In genomic region chr6:125986295-125986955, GRCh38 we compare ENCODE assay signal across 8 cellular contexts. TPM values are rescaled to one million over a fixed set of nuclear protein-coding genes. Genes with fewer than 3 reads are reported as not detected.
DNase-seq lines count a peak whose midpoint lies in the region; ATAC-seq and TF ChIP-seq lines count a peak whose summit lies in the region.

Gene TRMT11 (plus strand): TSS chr6:125986540. CDS start chr6:125986551, 11 bp downstream.

- no peaks in the 10 kb centered on the region for H4K20me1 ChIP-seq in DND-41 (ENCODE audit: insufficient read depth, low read length)

- peak; percentile 74 to 76 for TF ChIP-seq POLR2A in Peyer's patch (IDR thresholded peaks at IDR 0.05)

- H3K4me3 ChIP-seq in DND-41 (ENCODE audit: low read depth in 1 of 2, low read length in 2 of 2): peak within 1 kb of the TSS; percentile 19 to 75; a peak in 3 of 4 replicates
- peak within 1 kb of the TSS; percentile 67 to 90 (median 73) for H3K4me3 ChIP-seq in Peyer's patch
- H3K4me3 ChIP-seq in fibroblast of pulmonary artery (replicated peaks; ENCODE audit: low read depth, low read length): peak within 1 kb of the TSS; percentile 93

- intact Hi-C loops in activated T-helper 1 cell treated with anti-CD3 and anti-CD28 coated beads, Interleukin-12 subunit alpha, Interleukin-12 subunit beta, Interleukin-2, Interleukin-4 antibody, amounts not matched to agents 30 ng/mL and 10 ng/mL and 1 ng/mL, durations not matched to agents 14 hours and 24 hours and 36 hours (cut with micrococcal nuclease): loop anchor here (1.0 to 5.0 kb wide), 8 partner anchors 12 to 684 kb away; partner anchors contain the start of genes CENPW, HDDC2 and HINT3

- peak; percentile 96 for ATAC-seq in DND-41 (ENCODE audit: insufficient read depth, low read depth)
- ATAC-seq in GM21737 (IDR thresholded peaks at IDR 0.05; ENCODE audit: unreplicated experiment): peak; percentile 98
- peak; percentile 98 for ATAC-seq in natural killer cell treated with Interleukin-12 subunit alpha and Interleukin-12 subunit beta and Interleukin-15 and Interleukin-18, amount 100 ng/mL, for 72 hours

- H3K9me3 Mint-ChIP-seq in activated T-helper 1 cell treated with anti-CD3 and anti-CD28 coated beads, Interleukin-12 subunit alpha, Interleukin-12 subunit beta, Interleukin-2, Interleukin-4 antibody, amounts not matched to agents 30 ng/mL and 10 ng/mL and 1 ng/mL, durations not matched to agents 14 hours and 24 hours and 36 hours: no peaks in the 10 kb centered on the region
- H3K9me3 Mint-ChIP-seq in natural killer cell treated with Interleukin-12 subunit alpha and Interleukin-12 subunit beta and Interleukin-15 and Interleukin-18, amount 100 ng/mL, for 72 hours: no peaks in the 10 kb centered on the region

- peak within 1 kb of the TSS; percentile 52 for H3K9ac ChIP-seq in DND-41 (ENCODE audit: low read depth, low read length)

- H3K27me3 Mint-ChIP-seq in activated T-helper 1 cell treated with anti-CD3 and anti-CD28 coated beads, Interleukin-12 subunit alpha, Interleukin-12 subunit beta, Interleukin-2, Interleukin-4 antibody, amounts not matched to agents 30 ng/mL and 10 ng/mL and 1 ng/mL, durations not matched to agents 14 hours and 24 hours and 36 hours (ENCODE audit: insufficient read depth): no peaks in the 10 kb centered on the region
- H3K27me3 Mint-ChIP-seq in natural killer cell treated with Interleukin-12 subunit alpha and Interleukin-12 subunit beta and Interleukin-15 and Interleukin-18, amount 100 ng/mL, for 72 hours: no peaks in the 10 kb centered on the region

- TF ChIP-seq CTCF in DND-41 (IDR thresholded peaks at IDR 0.05; ENCODE audit: borderline replicate concordance, extremely low read depth, low read length, poor library complexity, severe bottlenecking) (no peak), Peyer's patch (IDR thresholded peaks at IDR 0.05) (peak in 4 of 6 experiments; percentile 2 to 30 (median 14)), fibroblast of pulmonary artery (IDR thresholded peaks at IDR 0.05; ENCODE audit: low read length, missing control alignments) (no peak)

- no peaks in the 10 kb centered on the region for H3K9me3 ChIP-seq in DND-41 (ENCODE audit: insufficient read depth, low read length, severe bottlenecking)
- H3K9me3 ChIP-seq in Peyer's patch: no peaks in the 10 kb centered on the region

- no peak within 1 kb of the TSS for H3K27ac Mint-ChIP-seq in activated T-helper 1 cell treated with anti-CD3 and anti-CD28 coated beads, Interleukin-12 subunit alpha, Interleukin-12 subunit beta, Interleukin-2, Interleukin-4 antibody, amounts not matched to agents 30 ng/mL and 10 ng/mL and 1 ng/mL, durations not matched to agents 14 hours and 24 hours and 36 hours
- H3K27ac Mint-ChIP-seq in natural killer cell treated with Interleukin-12 subunit alpha and Interleukin-12 subunit beta and Interleukin-15 and Interleukin-18, amount 100 ng/mL, for 72 hours: no peak within 1 kb of the TSS

- H3K27me3 ChIP-seq in DND-41 (ENCODE audit: insufficient read depth, low read length, poor library complexity) (no peaks in the 10 kb centered on the region), Peyer's patch (no peaks in the 10 kb centered on the region)

- peaks cover 31% of the 10 kb centered on the region for H3K4me1 ChIP-seq in DND-41 (ENCODE audit: insufficient read depth, low read length)
- peaks cover 0 to 39% (median 2%) of the 10 kb centered on the region in 4 donors for H3K4me1 ChIP-seq in Peyer's patch

- H3K27ac ChIP-seq in DND-41 (ENCODE audit: low read length): peak within 1 kb of the TSS; percentile 52
- peak within 1 kb of the TSS; percentile 77 to 89 (median 80) for H3K27ac ChIP-seq in Peyer's patch

- H3K4me2 ChIP-seq in DND-41 (ENCODE audit: insufficient read depth, low read length): peak within 1 kb of the TSS; percentile 68

- DNase-seq in DND-41 (peak; percentile 78), KG1 (lab: John Stamatoyannopoulos, UW) (peak; percentile 46), Peyer's patch (peak; percentile 75 to 93 (median 88)), fibroblast of pulmonary artery (ENCODE audit: low read depth) (peak; percentile 88)
- peak; percentile 72 for DNase-seq in activated T-helper 1 cell treated with anti-CD3 and anti-CD28 coated beads, Interleukin-12 subunit alpha, Interleukin-12 subunit beta, Interleukin-2, Interleukin-4 antibody, amounts not matched to agents 30 ng/mL and 10 ng/mL and 1 ng/mL, durations not matched to agents 14 hours and 24 hours and 36 hours (ENCODE audit: low spot score)
- DNase-seq in natural killer cell treated with Interleukin-12 subunit alpha and Interleukin-12 subunit beta and Interleukin-15 and Interleukin-18, amount 100 ng/mL, for 72 hours (ENCODE audit: low spot score): peak; percentile 88
- peak; percentile 82 for DNase-seq in stimulated activated naive CD4-positive, alpha-beta T cell treated with Interleukin-2 at 50 U/mL for 16 hours (lab: John Stamatoyannopoulos, UW)

- H3K36me3 ChIP-seq in DND-41 (ENCODE audit: insufficient read depth, low read length) (0 out of 2 replicates have a peak, but pooled peaks cover 5% of the 10 kb centered on the region), Peyer's patch (no peaks in the 10 kb centered on the region)

- H3K79me2 ChIP-seq in DND-41 (ENCODE audit: insufficient read depth, low read length): peaks cover 20% of the 10 kb centered on the region

- peak within 1 kb of the TSS; percentile 87 for H2AFZ ChIP-seq in DND-41 (ENCODE audit: low read depth, low read length)

- H3K4me1 Mint-ChIP-seq in activated T-helper 1 cell treated with anti-CD3 and anti-CD28 coated beads, Interleukin-12 subunit alpha, Interleukin-12 subunit beta, Interleukin-2, Interleukin-4 antibody, amounts not matched to agents 30 ng/mL and 10 ng/mL and 1 ng/mL, durations not matched to agents 14 hours and 24 hours and 36 hours (ENCODE audit: low read depth): peaks cover 8% of the 10 kb centered on the region
- H3K4me1 Mint-ChIP-seq in natural killer cell treated with Interleukin-12 subunit alpha and Interleukin-12 subunit beta and Interleukin-15 and Interleukin-18, amount 100 ng/mL, for 72 hours (ENCODE audit: low read depth in 2 of 2): peaks cover 3 to 11% of the 10 kb centered on the region in 2 donors

- no peak within 1 kb of the TSS for H3K4me3 Mint-ChIP-seq in activated T-helper 1 cell treated with anti-CD3 and anti-CD28 coated beads, Interleukin-12 subunit alpha, Interleukin-12 subunit beta, Interleukin-2, Interleukin-4 antibody, amounts not matched to agents 30 ng/mL and 10 ng/mL and 1 ng/mL, durations not matched to agents 14 hours and 24 hours and 36 hours
- no peak within 1 kb of the TSS for H3K4me3 Mint-ChIP-seq in natural killer cell treated with Interleukin-12 subunit alpha and Interleukin-12 subunit beta and Interleukin-15 and Interleukin-18, amount 100 ng/mL, for 72 hours

- no peaks in the 10 kb centered on the region for H3K36me3 Mint-ChIP-seq in activated T-helper 1 cell treated with anti-CD3 and anti-CD28 coated beads, Interleukin-12 subunit alpha, Interleukin-12 subunit beta, Interleukin-2, Interleukin-4 antibody, amounts not matched to agents 30 ng/mL and 10 ng/mL and 1 ng/mL, durations not matched to agents 14 hours and 24 hours and 36 hours (ENCODE audit: low read depth)
- no peaks in the 10 kb centered on the region for H3K36me3 Mint-ChIP-seq in natural killer cell treated with Interleukin-12 subunit alpha and Interleukin-12 subunit beta and Interleukin-15 and Interleukin-18, amount 100 ng/mL, for 72 hours

RNA-seq across cellular contexts. Expression of gene TRMT11, which starts in this region (rescaled TPM):
- total RNA-seq in Peyer's patch: 10 to 100 TPM; 36.6 to 60.2 (median 51.2) TPM
- total RNA-seq in activated T-helper 1 cell treated with anti-CD3 and anti-CD28 coated beads, Interleukin-12 subunit alpha, Interleukin-12 subunit beta, Interleukin-2, Interleukin-4 antibody, amounts not matched to agents 30 ng/mL and 10 ng/mL and 1 ng/mL, durations not matched to agents 14 hours and 24 hours and 36 hours: 27.9 and 29.1 TPM in 2 replicates
- 10 to 100 TPM; 23.7 to 47.2 TPM for total RNA-seq in natural killer cell treated with Interleukin-12 subunit alpha and Interleukin-12 subunit beta and Interleukin-15 and Interleukin-18, amount 100 ng/mL, for 72 hours

Comparison
In these comparisons a context has a peak if more than half of its experiments do, and no peak if none do; other contexts are left out.
1. Peak in every context shown above with its lines: DNase-seq, ATAC-seq, H3K4me3 ChIP-seq and H3K27ac ChIP-seq.
2. CTCF ChIP-seq: peak in Peyer's patch (4 of 6); none in DND-41 (single experiment) and fibroblast of pulmonary artery (single experiment).